Comparison of ENCODE assay signal across 8 cellular contexts in genomic region chr20:62928246-62928939, GRCh38.
DNase-seq lines count a peak whose midpoint lies in the region; ATAC-seq, FAIRE-seq and TF ChIP-seq lines count a peak whose summit lies in the region.

No MANE protein-coding gene starts in this region.

- DNase-seq in HL-60 (ENCODE audit: low read depth in 1 of 2, low spot score in 1 of 2): no peak
- DNase-seq in adipocyte (ENCODE audit: low read depth): no peak
- peak; percentile 46 for DNase-seq in iPS-NIHi11 (ENCODE audit: low spot score)
- no peak for DNase-seq in stimulated activated naive CD8-positive, alpha-beta T cell treated with anti-CD3 and anti-CD28 coated beads, Interleukin-15, amount 100 ng/mL, for 72 hours
- no peak for DNase-seq in activated CD4-positive, CD25-positive, alpha-beta regulatory T cell treated with anti-CD3 and anti-CD28 coated beads, Interleukin-2, amount 50 U/mL, for 72 hours
- no peak for DNase-seq in NCI-H748 treated with DMSO at 0.1 percent for 48 hours (lab: John Stamatoyannopoulos, UW)
- DNase-seq in D721Med (ENCODE audit: insufficient read length, low spot score): no peak

- peaks cover 41% of the 10 kb centered on the region for H3K4me1 ChIP-seq in adipocyte (ENCODE audit: control insufficient read depth, insufficient read depth, low read length)

- peak overlapping the region; percentile 46 for H3K4me3 ChIP-seq in HL-60 (replicated peaks; ENCODE audit: insufficient read depth, low read length)
- H3K4me3 ChIP-seq in adipocyte (ENCODE audit: low read length): peak overlapping the region; percentile 85

- H3K27me3 ChIP-seq in HL-60 (ENCODE audit: insufficient read depth, poor library complexity, severe bottlenecking): no peaks in the 10 kb centered on the region
- H3K27me3 ChIP-seq in adipocyte (replicated peaks; ENCODE audit: control insufficient read depth, insufficient read depth, low read length): no peaks in the 10 kb centered on the region

- no peak for ATAC-seq in stimulated activated naive CD8-positive, alpha-beta T cell treated with anti-CD3 and anti-CD28 coated beads, Interleukin-15, amount 100 ng/mL, for 72 hours
- ATAC-seq in GM21447 (IDR thresholded peaks at IDR 0.05; ENCODE audit: unreplicated experiment): no peak

- H3K4me3 Mint-ChIP-seq in stimulated activated naive CD8-positive, alpha-beta T cell treated with anti-CD3 and anti-CD28 coated beads, Interleukin-15, amount 100 ng/mL, for 72 hours: peak overlapping the region; percentile 91 to 93

- FAIRE-seq in D721Med (lab: Jason Lieb, UNC): no peak

- TF ChIP-seq CTCF in HL-60 (IDR thresholded peaks at IDR 0.05; ENCODE audit: insufficient read depth, low read length): no peak
- no peak for TF ChIP-seq CTCF in D721Med (IDR thresholded peaks at IDR 0.05; ENCODE audit: insufficient read depth, missing control alignments)

- peaks cover 74% of the 10 kb centered on the region for H3K4me1 Mint-ChIP-seq in stimulated activated naive CD8-positive, alpha-beta T cell treated with anti-CD3 and anti-CD28 coated beads, Interleukin-15, amount 100 ng/mL, for 72 hours

- no peaks in the 10 kb centered on the region for H3K36me3 ChIP-seq in adipocyte (ENCODE audit: control insufficient read depth, insufficient read depth, low read length, severe bottlenecking)

- no peaks in the 10 kb centered on the region for H3K27me3 Mint-ChIP-seq in stimulated activated naive CD8-positive, alpha-beta T cell treated with anti-CD3 and anti-CD28 coated beads, Interleukin-15, amount 100 ng/mL, for 72 hours

- H3K9me3 Mint-ChIP-seq in stimulated activated naive CD8-positive, alpha-beta T cell treated with anti-CD3 and anti-CD28 coated beads, Interleukin-15, amount 100 ng/mL, for 72 hours: no peaks in the 10 kb centered on the region

- H3K27ac Mint-ChIP-seq in stimulated activated naive CD8-positive, alpha-beta T cell treated with anti-CD3 and anti-CD28 coated beads, Interleukin-15, amount 100 ng/mL, for 72 hours: peak overlapping the region; percentile 86 to 92

- H3K9ac ChIP-seq in adipocyte (ENCODE audit: low read length): peak overlapping the region; percentile 88

- peak overlapping the region; percentile 51 for H3K27ac ChIP-seq in HL-60 (replicated peaks)

- no peaks in the 10 kb centered on the region for H3K9me3 ChIP-seq in adipocyte (ENCODE audit: control insufficient read depth, low read length)
